3 cellular contexts compared by ENCODE assay signal in genomic region chr1:4960336-4960735, GRCh38.
"Had no signal": no experiment of that assay in that cellular context is flagged by ENCODE, and none has a peak within 500 bp of the region (broad histone marks: within the 10 kb centered on the region; RNA-seq: fewer than 3 reads in every experiment).

No MANE protein-coding gene starts in this region.

- H3K4me3 ChIP-seq: GM12878 had no signal

- ATAC-seq: GM12878 had no signal

- DNase-seq: GDM1, GF-D8 had no signal
